Comparison of ENCODE assay signal across 32 cellular contexts in the genomic region with DNA sequence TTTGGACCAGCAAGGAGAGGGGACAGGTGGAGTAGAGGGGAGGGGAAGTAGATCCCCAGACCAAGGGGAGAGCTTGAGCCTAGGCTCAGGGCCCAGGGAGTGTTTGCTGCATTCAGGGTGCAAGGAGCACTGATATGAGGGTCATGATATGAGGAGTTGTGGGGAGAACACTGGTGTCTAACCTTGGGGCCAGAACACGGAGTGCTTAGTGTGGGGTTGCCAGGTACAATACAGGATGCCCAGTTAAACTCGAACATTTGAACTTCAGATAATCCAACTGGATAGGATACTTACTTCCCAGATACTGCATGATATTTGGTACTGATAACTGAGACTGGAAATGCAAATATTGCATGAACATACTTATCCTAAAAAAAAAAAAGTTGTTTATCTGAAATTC.
"Had no signal": no experiment of that assay in that cellular context is flagged by ENCODE, and none has a peak within 500 bp of the region (broad histone marks: within the 10 kb centered on the region; RNA-seq: fewer than 3 reads in every experiment).

No MANE protein-coding gene starts in this region.

- H3K36me3 ChIP-seq: MG63, Peyer's patch had no signal

- H3K4me3 Mint-ChIP-seq: activated CD4-positive, alpha-beta T cell treated with anti-CD3 and anti-CD28 coated beads, Interleukin-2, amount 10 ng/mL, durations not matched to agents 24 days and 14 days; activated CD8-positive, alpha-beta T cell treated with anti-CD3 and anti-CD28 coated beads for 36 hours; activated naive CD4-positive, alpha-beta T cell treated with anti-CD3 and anti-CD28 coated beads, Interleukin-2, amount 10 ng/mL, durations not matched to agents 7 days and 5 days; activated naive CD8-positive, alpha-beta T cell; activated naive CD8-positive, alpha-beta T cell treated with anti-CD3 and anti-CD28 coated beads, Interleukin-2, amount 50 U/mL, for 24 hours; activated T-cell treated with anti-CD3 and anti-CD28 coated beads, Interleukin-2, amount 50 U/mL, for 72 hours; activated T-helper 17 cell treated with anti-CD3 and anti-CD28 coated beads, Interleukin-2, amount 50 U/mL, for 72 hours; brain; T-cell had no signal

- H3K4me1 Mint-ChIP-seq: activated CD4-positive, alpha-beta T cell treated with anti-CD3 and anti-CD28 coated beads, Interleukin-2, amount 10 ng/mL, durations not matched to agents 24 days and 14 days; activated naive CD4-positive, alpha-beta T cell treated with anti-CD3 and anti-CD28 coated beads, Interleukin-2, amount 10 ng/mL, durations not matched to agents 7 days and 5 days; activated naive CD8-positive, alpha-beta T cell treated with anti-CD3 and anti-CD28 coated beads, Interleukin-2, amount 50 U/mL, for 24 hours; activated T-helper 17 cell treated with anti-CD3 and anti-CD28 coated beads, Interleukin-2, amount 50 U/mL, for 72 hours; brain; T-cell had no signal

- H3K27ac Mint-ChIP-seq: activated CD4-positive, alpha-beta T cell treated with anti-CD3 and anti-CD28 coated beads, Interleukin-2, amount 10 ng/mL, durations not matched to agents 24 days and 14 days; activated CD8-positive, alpha-beta T cell treated with anti-CD3 and anti-CD28 coated beads for 36 hours; activated naive CD4-positive, alpha-beta T cell treated with anti-CD3 and anti-CD28 coated beads, Interleukin-2, amount 10 ng/mL, durations not matched to agents 7 days and 5 days; activated naive CD8-positive, alpha-beta T cell; activated naive CD8-positive, alpha-beta T cell treated with anti-CD3 and anti-CD28 coated beads, Interleukin-2, amount 50 U/mL, for 24 hours; activated T-helper 17 cell treated with anti-CD3 and anti-CD28 coated beads, Interleukin-2, amount 50 U/mL, for 72 hours; brain; T-cell had no signal

- H3K27me3 Mint-ChIP-seq: activated CD4-positive, alpha-beta T cell treated with anti-CD3 and anti-CD28 coated beads, Interleukin-2, amount 10 ng/mL, durations not matched to agents 24 days and 14 days; activated CD8-positive, alpha-beta T cell treated with anti-CD3 and anti-CD28 coated beads for 36 hours; activated naive CD4-positive, alpha-beta T cell treated with anti-CD3 and anti-CD28 coated beads, Interleukin-2, amount 10 ng/mL, durations not matched to agents 7 days and 5 days; activated naive CD8-positive, alpha-beta T cell; activated naive CD8-positive, alpha-beta T cell treated with anti-CD3 and anti-CD28 coated beads, Interleukin-2, amount 50 U/mL, for 24 hours; activated T-helper 17 cell treated with anti-CD3 and anti-CD28 coated beads, Interleukin-2, amount 50 U/mL, for 72 hours; brain; T-cell had no signal

- H3K4me3 ChIP-seq: MG63 had no signal

- DNase-seq: activated CD4-positive, alpha-beta T cell treated with anti-CD3 and anti-CD28 coated beads, Interleukin-2, amount 10 ng/mL, durations not matched to agents 24 days and 14 days; activated CD4-positive, alpha-beta T cell treated with anti-CD3 and anti-CD28 coated beads, Interleukin-2, amount 50 U/mL, for 4 hours; activated CD8-positive, alpha-beta T cell treated with anti-CD3 and anti-CD28 coated beads for 36 hours; activated naive CD4-positive, alpha-beta T cell treated with anti-CD3 and anti-CD28 coated beads, Interleukin-2, amount 10 ng/mL, durations not matched to agents 7 days and 5 days; activated naive CD8-positive, alpha-beta T cell treated with anti-CD3 and anti-CD28 coated beads, Interleukin-2, amount 50 U/mL, for 24 hours; activated T-cell treated with anti-CD3 and anti-CD28 coated beads, Interleukin-2, amount 50 U/mL, for 1 hour; activated T-cell treated with anti-CD3 and anti-CD28 coated beads, Interleukin-2, amount 50 U/mL, for 72 hours; anterior cingulate cortex; caudate nucleus; Kasumi-1; KG1; MG63; MV-4-11; NCI-H1092; NCI-H1436 treated with DMSO at 0.1 percent for 48 hours; NCI-H1694 treated with DMSO at 0.1 percent for 48 hours; NCI-H2029; NCI-H2107; NCI-H2171; NCI-H510A; NCI-H526; NCI-H748 treated with DMSO at 0.1 percent for 48 hours; NK-92 treated with Interleukin-12 subunit alpha and Interleukin-12 subunit beta, amount 100 ng/mL, for 24 hours; PC-3; RPMI8226; SHP77 treated with DMSO at 0.1 percent for 48 hours; T-cell had no signal

- ATAC-seq: activated CD8-positive, alpha-beta T cell treated with anti-CD3 and anti-CD28 coated beads for 36 hours; activated naive CD8-positive, alpha-beta T cell treated with anti-CD3 and anti-CD28 coated beads, Interleukin-2, amount 50 U/mL, for 24 hours; activated T-helper 17 cell treated with anti-CD3 and anti-CD28 coated beads, Interleukin-2, amount 50 U/mL, for 72 hours; PC-3; SK-N-SH treated with all-trans-retinoic acid at 6 μM for 48 hours; T-cell had no signal

- H3K9me3 ChIP-seq: MG63, Peyer's patch had no signal

- H3K4me1 ChIP-seq: Peyer's patch had no signal

- H3K27me3 ChIP-seq: MG63, Peyer's patch had no signal

- H3K9me3 Mint-ChIP-seq: activated CD4-positive, alpha-beta T cell treated with anti-CD3 and anti-CD28 coated beads, Interleukin-2, amount 10 ng/mL, durations not matched to agents 24 days and 14 days; activated CD8-positive, alpha-beta T cell treated with anti-CD3 and anti-CD28 coated beads for 36 hours; activated naive CD4-positive, alpha-beta T cell treated with anti-CD3 and anti-CD28 coated beads, Interleukin-2, amount 10 ng/mL, durations not matched to agents 7 days and 5 days; activated naive CD8-positive, alpha-beta T cell treated with anti-CD3 and anti-CD28 coated beads, Interleukin-2, amount 50 U/mL, for 24 hours; activated T-cell treated with anti-CD3 and anti-CD28 coated beads, Interleukin-2, amount 50 U/mL, for 72 hours; activated T-helper 17 cell treated with anti-CD3 and anti-CD28 coated beads, Interleukin-2, amount 50 U/mL, for 72 hours; T-cell had no signal

- H3K27ac ChIP-seq: Peyer's patch had no signal
